Comparison of ENCODE assay signal across 8 cellular contexts in genomic region chr14:54565236-54566151, GRCh38. TPM values are rescaled to one million over a fixed set of nuclear protein-coding genes. Genes with fewer than 3 reads are reported as not detected.
DNase-seq lines count a peak whose midpoint lies in the region; ATAC-seq, FAIRE-seq and TF ChIP-seq lines count a peak whose summit lies in the region.

No MANE protein-coding gene starts in this region.

- dilution Hi-C loops in endothelial cell of umbilical vein (cut with MboI; ENCODE audit: extremely low pct_ligation_motif_present, low sequenced_read_pairs): no loop called here

- peak; percentile 64 for ATAC-seq in HG03342 (IDR thresholded peaks at IDR 0.05; ENCODE audit: unreplicated experiment)

- CTCF ChIA-PET in endothelial cell of umbilical vein (lab: Charles Lee): interaction anchor here (0.8 to 8.5 kb wide), 25 partner anchors 56 to 327 kb away, joined by 3 to 286 read pairs (median 9); partner anchors contain the start of genes CDKN3, CGRRF1 and GMFB

- TF ChIP-seq POLR2A in GM19193 (IDR thresholded peaks at IDR 0.05; ENCODE audit: extremely low read depth, insufficient read depth, insufficient read length) (peak; percentile 71), endothelial cell of umbilical vein (IDR thresholded peaks at IDR 0.05; ENCODE audit: low read depth, low read length) (peak; percentile 79)

- POLR2A ChIA-PET in endothelial cell of umbilical vein (lab: Charles Lee): interaction anchor here (0.6 to 3.9 kb wide), 12 partner anchors 35 to 208 kb away, joined by 3 to 54 read pairs (median 6); no protein-coding TSS in a partner anchor

- peak overlapping the region; percentile 71 for H3K4me2 ChIP-seq in endothelial cell of umbilical vein (ENCODE audit: insufficient read depth, low read length)

- peaks cover 42% of the 10 kb centered on the region for H3K79me2 ChIP-seq in endothelial cell of umbilical vein (ENCODE audit: control insufficient read depth, insufficient read depth, low read length)

- peaks cover 29% of the 10 kb centered on the region for H3K4me1 ChIP-seq in endothelial cell of umbilical vein (ENCODE audit: control insufficient read depth, extremely low read depth, insufficient read depth, low read length)

- peak overlapping the region; percentile 29 for H2AFZ ChIP-seq in endothelial cell of umbilical vein (ENCODE audit: low read depth, low read length)

- H3K27me3 ChIP-seq in endothelial cell of umbilical vein (ENCODE audit: control insufficient read depth in 2 of 2, insufficient read depth in 2 of 2, low read length in 2 of 2): no peaks in the 10 kb centered on the region

- DNase-seq in C1 segment of cervical spinal cord (lab: John Stamatoyannopoulos, UW): peak; percentile 42 to 92 (median 84)
- peak; percentile 92 for DNase-seq in NCI-H748 (lab: John Stamatoyannopoulos, UW; ENCODE audit: unreplicated experiment)
- peak; percentile 82 for DNase-seq in activated CD8-positive, alpha-beta memory T cell treated with anti-CD3 and anti-CD28 coated beads, Interleukin-2, amount 50 U/mL, for 48 hours
- peak; percentile 94 for DNase-seq in endothelial cell of umbilical vein (ENCODE audit: low read depth, low spot score)
- DNase-seq in midbrain (lab: John Stamatoyannopoulos, UW): peak; percentile 91
- DNase-seq in stimulated activated CD8-positive, alpha-beta memory T cell treated with anti-CD3 and anti-CD28 coated beads, Interleukin-2, amount 100 ng/mL, for 1 hour (ENCODE audit: low read depth in 2 of 2): peak; percentile 47 to 71

- peak overlapping the region; percentile 41 to 87 (median 75) for H3K4me3 ChIP-seq in endothelial cell of umbilical vein (replicated peaks in 1 of 3; ENCODE audit: insufficient read depth in 1 of 3, low read depth in 1 of 3, low read length in 3 of 3)

- FAIRE-seq in endothelial cell of umbilical vein (lab: Jason Lieb, UNC): peak; percentile 80

- no peaks in the 10 kb centered on the region for H3K36me3 ChIP-seq in endothelial cell of umbilical vein (ENCODE audit: control insufficient read depth in 2 of 2, extremely low read depth in 1 of 2, insufficient read depth in 2 of 2, low read length in 2 of 2)

- intact Hi-C loops in endothelial cell of umbilical vein (cut with micrococcal nuclease): loop anchor here (1.0 to 2.0 kb wide), 6 partner anchors 56 to 461 kb away; partner anchors contain the start of genes CGRRF1, GMFB, SOCS4 and WDHD1

- no peaks in the 10 kb centered on the region for H3K9me1 ChIP-seq in endothelial cell of umbilical vein (replicated peaks; ENCODE audit: control insufficient read depth, extremely low read depth, insufficient read depth, low read length)

- peak in 1 of 2 donors; percentile 23 for TF ChIP-seq CTCF in endothelial cell of umbilical vein (IDR thresholded peaks at IDR 0.05; ENCODE audit: extremely low read depth in 1 of 2, insufficient read depth in 1 of 2, low read depth in 1 of 2, low read length in 2 of 2)

- no peaks in the 10 kb centered on the region for H3K9me3 ChIP-seq in endothelial cell of umbilical vein (replicated peaks; ENCODE audit: control insufficient read depth, insufficient read depth, low read length)

- peak overlapping the region; percentile 98 for H3K9ac ChIP-seq in endothelial cell of umbilical vein (replicated peaks; ENCODE audit: extremely low read depth, insufficient read depth, low read length)

- H3K27ac ChIP-seq in endothelial cell of umbilical vein (ENCODE audit: insufficient read depth, low read depth, low read length): peak overlapping the region; percentile 80

- no peaks in the 10 kb centered on the region for H4K20me1 ChIP-seq in endothelial cell of umbilical vein (replicated peaks; ENCODE audit: control insufficient read depth, extremely low read depth, insufficient read depth, low read length)

- BruUV-seq in endothelial cell of umbilical vein (replicated peaks; lab: Mats Ljungman, UMichigan): no TSS peak

TF ChIP-seq in endothelial cell of umbilical vein, 7 proteins besides CTCF, POLR2A, EP300 and RAD21:
- TF ChIP-seq GATA2 (IDR thresholded peaks at IDR 0.05; ENCODE audit: insufficient read depth, insufficient read length, low read depth, low read length): no peak
- TF ChIP-seq EZH2 (IDR thresholded peaks at IDR 0.05; ENCODE audit: borderline replicate concordance, low read depth, low read length, severe bottlenecking): no peak
- TF ChIP-seq FOS (IDR thresholded peaks at IDR 0.05; ENCODE audit: borderline replicate concordance, insufficient read depth, low read length): no peak

RNA-seq across cellular contexts. Expression of gene SAMD4A, which starts 1.4 kb away (rescaled TPM):
- total RNA-seq in endothelial cell of umbilical vein: 88.8 and 95.3 TPM in 2 replicates
- polyA plus RNA-seq in endothelial cell of umbilical vein: 31.8 and 37.7 TPM in 2 replicates
- 27.5 and 30.5 TPM in 2 replicates for polyA plus RNA-seq in endothelial cell of umbilical vein (2011; cell fraction: cytosol; rRNA removed)
- polyA plus RNA-seq in endothelial cell of umbilical vein (2011; cell fraction: nucleus; rRNA removed): 108 and 143 TPM in 2 replicates
- polyA plus RNA-seq in endothelial cell of umbilical vein (2012): 48.8 and 52.8 TPM in 2 replicates
- polyA minus RNA-seq in endothelial cell of umbilical vein: 164 and 178 TPM in 2 replicates
- 1.9 TPM for polyA minus RNA-seq in endothelial cell of umbilical vein (2011; cell fraction: cytosol; rRNA and poly(A)+ RNA removed)
- polyA minus RNA-seq in endothelial cell of umbilical vein (2011; cell fraction: nucleus; rRNA and poly(A)+ RNA removed): 249 and 262 TPM in 2 replicates

RNA-seq across cellular contexts. Expression of gene CGRRF1, which starts 55.8 kb away (rescaled TPM):
- 15.7 and 15.8 TPM in 2 replicates for total RNA-seq in endothelial cell of umbilical vein
- polyA plus RNA-seq in endothelial cell of umbilical vein: 4.5 and 6.6 TPM in 2 replicates
- polyA plus RNA-seq in endothelial cell of umbilical vein (2011; cell fraction: cytosol; rRNA removed): 8.5 and 11.2 TPM in 2 replicates
- polyA plus RNA-seq in endothelial cell of umbilical vein (2011; cell fraction: nucleus; rRNA removed): 10.4 and 13.1 TPM in 2 replicates
- 13.8 and 15.9 TPM in 2 replicates for polyA plus RNA-seq in endothelial cell of umbilical vein (2012)
- polyA minus RNA-seq in endothelial cell of umbilical vein: 6.4 and 8.8 TPM in 2 replicates
- polyA minus RNA-seq in endothelial cell of umbilical vein (2011; cell fraction: cytosol; rRNA and poly(A)+ RNA removed): 4.6 TPM
- 7.0 and 8.8 TPM in 2 replicates for polyA minus RNA-seq in endothelial cell of umbilical vein (2011; cell fraction: nucleus; rRNA and poly(A)+ RNA removed)

Comparison
In these comparisons a context has a peak if more than half of its experiments do, and no peak if none do; other contexts are left out.
1. Peak in every context shown above with its lines: DNase-seq, ATAC-seq, H3K4me3 ChIP-seq and H3K27ac ChIP-seq.